ENCODE assay signal across 1 cellular context in the genomic region with DNA sequence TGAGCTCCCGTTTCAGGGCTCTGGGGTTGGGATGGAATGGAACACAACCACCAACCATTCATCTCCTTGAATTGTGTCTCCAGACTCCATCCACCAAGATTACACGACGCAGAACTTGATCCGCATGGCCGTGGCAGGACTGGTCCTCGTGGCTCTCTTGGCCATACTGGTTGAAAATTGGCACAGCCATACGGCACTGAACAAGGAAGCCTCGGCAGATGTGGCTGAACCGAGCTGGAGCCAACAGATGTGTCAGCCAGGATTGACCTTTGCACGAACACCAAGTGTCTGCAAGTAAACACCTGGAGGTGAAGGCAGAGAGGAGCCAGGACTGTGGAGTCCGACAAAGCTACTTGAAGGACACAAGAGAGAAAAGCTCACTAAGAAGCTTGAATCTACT.
TF ChIP-seq lines count a peak whose summit lies in the region.

No MANE protein-coding gene starts in this region.

TF ChIP-seq in H1, 55 proteins besides CTCF, POLR2A, EP300 and RAD21:
- TF ChIP-seq MAFK (IDR thresholded peaks at IDR 0.05; ENCODE audit: low read depth, low read length), result no peak
- TF ChIP-seq KDM1A (IDR thresholded peaks at IDR 0.05; ENCODE audit: borderline replicate concordance, low read length), result no peak
- no peak for TF ChIP-seq YY1 (IDR thresholded peaks at IDR 0.05; ENCODE audit: low read depth, low read length)
- no peak for TF ChIP-seq JUND (IDR thresholded peaks at IDR 0.05; ENCODE audit: low read length)
- TF ChIP-seq POLR2AphosphoS5 (IDR thresholded peaks at IDR 0.05; ENCODE audit: low read depth, low read length), result no peak
- TF ChIP-seq, protein P1, sequence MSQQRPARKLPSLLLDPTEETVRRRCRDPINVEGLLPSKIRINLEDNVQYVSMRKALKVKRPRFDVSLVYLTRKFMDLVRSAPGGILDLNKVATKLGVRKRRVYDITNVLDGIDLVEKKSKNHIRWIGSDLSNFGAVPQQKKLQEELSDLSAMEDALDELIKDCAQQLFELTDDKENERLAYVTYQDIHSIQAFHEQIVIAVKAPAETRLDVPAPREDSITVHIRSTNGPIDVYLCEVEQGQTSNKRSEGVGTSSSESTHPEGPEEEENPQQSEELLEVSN (IDR thresholded peaks at IDR 0.05), result no peak
- no peak for TF ChIP-seq SUZ12 (IDR thresholded peaks at IDR 0.05; ENCODE audit: low read length)
- TF ChIP-seq RFX5 (IDR thresholded peaks at IDR 0.05; ENCODE audit: borderline replicate concordance, low read depth, low read length), result no peak
- TF ChIP-seq BCL11A (IDR thresholded peaks at IDR 0.05; ENCODE audit: low read depth in 2 of 2, low read length in 2 of 2), result no peak
- TF ChIP-seq TEAD4 (IDR thresholded peaks at IDR 0.05; ENCODE audit: low read depth, low read length), result no peak
- no peak for TF ChIP-seq CBX8 (IDR thresholded peaks at IDR 0.05; ENCODE audit: borderline replicate concordance, low read depth, low read length)
- no peak for TF ChIP-seq BRCA1 (IDR thresholded peaks at IDR 0.05; ENCODE audit: low read depth, low read length)
- no peak for TF ChIP-seq TAF7 (optimal IDR thresholded peaks at IDR 0.05; ENCODE audit: borderline replicate concordance, low read depth, low read length)
